Comparison of ENCODE assay signal across 30 cellular contexts in genomic region chr11:69423181-69423580, GRCh38. TPM values are rescaled to one million over a fixed set of nuclear protein-coding genes. Genes with fewer than 3 reads are reported as not detected.
"Had no signal": no experiment of that assay in that cellular context is flagged by ENCODE, and none has a peak within 500 bp of the region (broad histone marks: within the 10 kb centered on the region; RNA-seq: fewer than 3 reads in every experiment).

No MANE protein-coding gene starts in this region.

- DNase-seq: effector memory CD8-positive, alpha-beta T cell; gastrocnemius medialis; heart right ventricle; hypothalamus; islet precursor cell; left lung; natural killer cell; occipital lobe; retina; right lobe of liver; stimulated activated CD4-positive, alpha-beta T cell treated with anti-CD3 and anti-CD28 coated beads, Interleukin-15, amount 100 ng/mL, for 24 hours; stimulated activated CD4-positive, alpha-beta T cell treated with anti-CD3 and anti-CD28 coated beads, Interleukin-1b, Interleukin-23, amount 100 ng/mL, for 48 hours; stimulated activated CD4-positive, alpha-beta T cell treated with anti-CD3 and anti-CD28 coated beads, Interleukin-4, amount 100 ng/mL, for 24 hours; testis had no signal

- H3K27ac ChIP-seq: epithelial cell of prostate, esophagus muscularis mucosa, gastrocnemius medialis, heart right ventricle, left lung, parathyroid adenoma, psoas muscle, right lobe of liver, testis, tibial nerve had no signal

- H2AFZ ChIP-seq: parathyroid adenoma had no signal

- H3K9me3 Mint-ChIP-seq: natural killer cell had no signal

- H3K4me1 ChIP-seq: parathyroid adenoma, psoas muscle, testis had no signal

- H3K79me2 ChIP-seq: parathyroid adenoma had no signal

- H3K4me1 Mint-ChIP-seq: stimulated activated memory B cell treated with anti-CD40 and anti-IgM and Interleukin-4, amounts not matched to agents 10 μg/mL and 1 μg/mL and 100 μg/mL, for 72 hours had no signal

- H3K27me3 ChIP-seq: heart right ventricle, left lung, right lobe of liver, testis, tibial nerve had no signal

- H3K36me3 ChIP-seq: esophagus muscularis mucosa, gastrocnemius medialis, heart right ventricle, left lung, right lobe of liver, tibial nerve had no signal

- H3K4me3 ChIP-seq: esophagus muscularis mucosa, gastrocnemius medialis, heart right ventricle, left lung, lung, psoas muscle, right lobe of liver, testis, tibial nerve had no signal

- H3K9ac ChIP-seq: parathyroid adenoma had no signal

- H3K27ac Mint-ChIP-seq: dendritic cell treated with granulocyte-macrophage colony-stimulating factor and Interleukin-4, amounts not matched to agents 40 ng/mL and 50 ng/mL, for 4 days; effector memory CD8-positive, alpha-beta T cell; mesothelial cell of epicardium; natural killer cell; stimulated activated memory B cell treated with anti-CD40 and anti-IgM and Interleukin-4, amounts not matched to agents 10 μg/mL and 1 μg/mL and 100 μg/mL, for 72 hours; stimulated activated naive CD8-positive, alpha-beta T cell treated with anti-CD3 and anti-CD28 coated beads, Interleukin-15, Interleukin-2, amounts not matched to agents 100 ng/mL and 50 ng/mL, for 24 hours had no signal

- ATAC-seq: effector memory CD8-positive, alpha-beta T cell; gastrocnemius medialis; heart right ventricle; left lung; natural killer cell; psoas muscle; right lobe of liver; stimulated activated memory B cell treated with anti-CD40 and anti-IgM and Interleukin-4, amounts not matched to agents 10 μg/mL and 1 μg/mL and 100 μg/mL, for 72 hours had no signal

- H3K36me3 Mint-ChIP-seq: mesothelial cell of epicardium; natural killer cell; stimulated activated memory B cell treated with anti-CD40 and anti-IgM and Interleukin-4, amounts not matched to agents 10 μg/mL and 1 μg/mL and 100 μg/mL, for 72 hours had no signal

- H3K9me3 ChIP-seq: psoas muscle, testis had no signal

- FAIRE-seq: colon had no signal

- H3K4me3 Mint-ChIP-seq: dendritic cell treated with granulocyte-macrophage colony-stimulating factor and Interleukin-4, amounts not matched to agents 40 ng/mL and 50 ng/mL, for 4 days; effector memory CD8-positive, alpha-beta T cell; mesothelial cell of epicardium; natural killer cell; neural crest cell; stimulated activated memory B cell treated with anti-CD40 and anti-IgM and Interleukin-4, amounts not matched to agents 10 μg/mL and 1 μg/mL and 100 μg/mL, for 72 hours; stimulated activated naive CD8-positive, alpha-beta T cell treated with anti-CD3 and anti-CD28 coated beads, Interleukin-15, Interleukin-2, amounts not matched to agents 100 ng/mL and 50 ng/mL, for 24 hours had no signal

RNA-seq across cellular contexts. Expression of gene LINC01488, which starts 58.3 kb away (rescaled TPM):
- total RNA-seq: esophagus muscularis mucosa, fibroblast of villous mesenchyme, gastrocnemius medialis, left lung, lung, mesothelial cell of epicardium, mucosa of gallbladder, myocyte, natural killer cell, neural crest cell, occipital lobe, psoas muscle, testis, tibial nerve, urinary bladder had no signal
- polyA plus RNA-seq: lung had no signal
